In the genomic region with DNA sequence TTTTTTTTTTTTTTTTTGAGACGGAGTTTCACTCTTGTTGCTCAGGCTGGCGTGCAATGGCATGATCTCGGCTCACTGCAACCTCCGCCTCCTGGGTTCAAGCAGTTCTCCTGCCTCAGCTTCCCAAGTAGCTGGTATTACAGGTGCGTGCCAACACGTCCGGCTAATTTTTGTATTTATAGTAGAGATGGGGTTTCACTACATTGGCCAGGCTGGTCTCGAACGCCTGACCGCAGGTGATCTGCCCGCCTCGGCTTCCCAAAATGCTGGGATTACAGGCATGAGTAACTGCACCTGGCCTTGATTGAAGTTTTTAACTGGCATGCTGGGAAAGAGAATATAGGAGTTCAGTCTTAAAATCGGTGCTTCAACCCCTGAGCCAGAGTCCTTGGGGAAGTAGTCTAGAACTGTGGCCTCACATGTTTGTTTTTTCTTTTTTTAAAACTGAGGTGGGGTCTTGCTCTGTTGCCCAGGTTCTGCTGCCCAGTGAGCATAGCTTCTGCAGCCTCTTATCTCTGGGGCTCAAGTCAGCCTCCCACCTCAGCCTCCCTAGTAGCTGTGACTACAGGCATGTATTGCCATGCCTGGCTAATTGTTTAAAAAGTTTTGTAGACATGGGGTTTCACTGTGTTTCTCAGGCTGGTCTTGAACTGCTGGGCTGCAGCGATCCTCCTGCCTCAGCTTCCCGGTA, we compare ENCODE assay signal across 27 cellular contexts.
"Had no signal": no experiment of that assay in that cellular context is flagged by ENCODE, and none has a peak within 500 bp of the region (broad histone marks: within the 10 kb centered on the region; RNA-seq: fewer than 3 reads in every experiment).

No MANE protein-coding gene starts in this region.

- H3K27ac ChIP-seq: colonic mucosa, gastrocnemius medialis, left ventricle myocardium inferior, parathyroid adenoma, right atrium auricular region, thoracic aorta, WERI-Rb-1 had no signal

- H3K27me3 Mint-ChIP-seq: activated CD4-positive, alpha-beta memory T cell treated with anti-CD3 and anti-CD28 coated beads, Interleukin-2, amount 10 ng/mL, durations not matched to agents 7 days and 5 days; activated CD4-positive, alpha-beta T cell treated with anti-CD3 and anti-CD28 coated beads, Interleukin-2, amount 10 ng/mL, durations not matched to agents 24 days and 14 days; activated naive CD8-positive, alpha-beta T cell; activated T-cell treated with anti-CD3 and anti-CD28 coated beads, Interleukin-2, amount 50 U/mL, for 24 hours had no signal

- H3K36me3 Mint-ChIP-seq: activated naive CD8-positive, alpha-beta T cell had no signal

- H3K36me3 ChIP-seq: colonic mucosa, gastrocnemius medialis, left ventricle myocardium inferior, right atrium auricular region, thoracic aorta had no signal

- H3K4me3 Mint-ChIP-seq: activated CD4-positive, alpha-beta memory T cell treated with anti-CD3 and anti-CD28 coated beads, Interleukin-2, amount 10 ng/mL, durations not matched to agents 7 days and 5 days; activated CD4-positive, alpha-beta T cell treated with anti-CD3 and anti-CD28 coated beads, Interleukin-2, amount 10 ng/mL, durations not matched to agents 24 days and 14 days; activated T-cell treated with anti-CD3 and anti-CD28 coated beads, Interleukin-2, amount 50 U/mL, for 24 hours had no signal

- H3K9me3 ChIP-seq: colonic mucosa, gastrocnemius medialis, left ventricle myocardium inferior, right atrium auricular region, thoracic aorta had no signal

- H3K4me3 ChIP-seq: colonic mucosa, gastrocnemius medialis, left ventricle myocardium inferior, lung, right atrium auricular region, thoracic aorta had no signal

- ATAC-seq: activated CD4-positive, CD25-positive, alpha-beta regulatory T cell treated with anti-CD3 and anti-CD28 coated beads, Interleukin-2, amount 50 U/mL, for 24 hours; gastrocnemius medialis; stimulated activated naive CD8-positive, alpha-beta T cell treated with anti-CD3 and anti-CD28 coated beads, Interleukin-15, Interleukin-2, amounts not matched to agents 100 U/mL and 50 U/mL, for 24 hours had no signal

- H3K27me3 ChIP-seq: colonic mucosa, gastrocnemius medialis, right atrium auricular region had no signal

- H3K4me1 ChIP-seq: colonic mucosa had no signal

- DNase-seq: activated CD4-positive, alpha-beta memory T cell treated with anti-CD3 and anti-CD28 coated beads, Interleukin-2, amount 10 ng/mL, durations not matched to agents 7 days and 5 days; activated CD4-positive, alpha-beta T cell treated with anti-CD3 and anti-CD28 coated beads, Interleukin-2, amount 10 ng/mL, durations not matched to agents 24 days and 14 days; activated CD8-positive, alpha-beta memory T cell treated with anti-CD3 and anti-CD28 coated beads, Interleukin-2, amount 50 U/mL, for 48 hours; activated naive CD4-positive, alpha-beta T cell; activated T-cell treated with anti-CD3 and anti-CD28 coated beads, Interleukin-2, amount 50 U/mL, for 24 hours; anterior cingulate cortex; cerebellar nuclear complex; colonic mucosa; effector memory CD4-positive, alpha-beta T cell; gastrocnemius medialis; glutamatergic neuron; left ventricle myocardium inferior; mesendoderm; nucleus accumbens; stimulated activated CD4-positive, alpha-beta T cell treated with anti-CD3 and anti-CD28 coated beads, Interleukin-2, amount 100 ng/mL, for 48 hours; stimulated activated naive CD8-positive, alpha-beta T cell treated with anti-CD3 and anti-CD28 coated beads, Interleukin-15, Interleukin-2, amounts not matched to agents 100 U/mL and 50 U/mL, for 24 hours; T-helper 9 cell; trophoblast cell; WERI-Rb-1 had no signal

- H2AFZ ChIP-seq: parathyroid adenoma had no signal

- H3K27ac Mint-ChIP-seq: activated CD4-positive, alpha-beta memory T cell treated with anti-CD3 and anti-CD28 coated beads, Interleukin-2, amount 10 ng/mL, durations not matched to agents 7 days and 5 days; activated CD4-positive, alpha-beta T cell treated with anti-CD3 and anti-CD28 coated beads, Interleukin-2, amount 10 ng/mL, durations not matched to agents 24 days and 14 days; activated naive CD8-positive, alpha-beta T cell; activated T-cell treated with anti-CD3 and anti-CD28 coated beads, Interleukin-2, amount 50 U/mL, for 24 hours had no signal

- FAIRE-seq: islet of Langerhans, TTC549 had no signal

- H3K9me3 Mint-ChIP-seq: activated CD4-positive, alpha-beta memory T cell treated with anti-CD3 and anti-CD28 coated beads, Interleukin-2, amount 10 ng/mL, durations not matched to agents 7 days and 5 days; activated CD4-positive, alpha-beta T cell treated with anti-CD3 and anti-CD28 coated beads, Interleukin-2, amount 10 ng/mL, durations not matched to agents 24 days and 14 days; activated T-cell treated with anti-CD3 and anti-CD28 coated beads, Interleukin-2, amount 50 U/mL, for 24 hours had no signal

- H3K9ac ChIP-seq: parathyroid adenoma had no signal
